Comparison of ENCODE assay signal across 16 cellular contexts in the genomic region with DNA sequence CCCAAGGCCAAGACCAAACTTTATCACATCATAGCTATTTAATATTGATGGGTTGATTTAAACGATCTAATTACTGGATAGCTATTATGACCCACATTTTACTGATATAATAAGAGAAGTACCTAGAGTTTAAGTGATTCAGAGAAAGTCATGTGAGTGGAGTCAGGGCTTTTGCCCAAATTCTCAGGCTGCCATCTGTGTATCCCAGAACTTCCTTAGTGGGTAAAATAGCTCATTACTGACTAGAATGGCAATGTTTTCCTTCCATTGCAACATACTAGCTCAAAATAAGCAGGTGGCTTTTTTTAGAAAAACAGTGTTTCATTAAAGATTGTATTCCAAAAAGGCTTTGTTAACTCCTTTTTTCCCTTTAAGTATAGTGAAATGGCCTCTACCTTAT.
DNase-seq lines count a peak whose midpoint lies in the region; ATAC-seq and TF ChIP-seq lines count a peak whose summit lies in the region.
"Had no signal": no experiment of that assay in that cellular context is flagged by ENCODE, and none has a peak within 500 bp of the region (broad histone marks: within the 10 kb centered on the region; RNA-seq: fewer than 3 reads in every experiment).

No MANE protein-coding gene starts in this region.

- H3K36me3 ChIP-seq in body of pancreas (replicated peaks in 1 of 2; ENCODE audit: insufficient read depth in 1 of 2, low read depth in 2 of 2): no peaks in the 10 kb centered on the region
- H3K36me3 ChIP-seq in uterus: no peaks in the 10 kb centered on the region
- no peaks in the 10 kb centered on the region for H3K36me3 ChIP-seq in upper lobe of right lung

- peak overlapping the region; percentile 12 for H3K4me3 Mint-ChIP-seq in T-helper 1 cell treated with Interleukin-12 subunit alpha and Interleukin-12 subunit beta and Interleukin-4 antibody, amounts not matched to agents 30 μg/mL and 1 μg/mL, for 36 hours

- peak overlapping the region in 3 of 4 donors; percentile 39 to 77 (median 54) for H3K27ac ChIP-seq in body of pancreas
- peak overlapping the region; percentile 23 to 42 for H3K27ac ChIP-seq in uterus
- H3K27ac ChIP-seq in upper lobe of right lung: no peak overlapping the region
- H3K27ac ChIP-seq: GM23248 had no signal

- H3K4me1 Mint-ChIP-seq in T-helper 1 cell treated with Interleukin-12 subunit alpha and Interleukin-12 subunit beta and Interleukin-4 antibody, amounts not matched to agents 30 μg/mL and 1 μg/mL, for 36 hours (ENCODE audit: low read depth): peaks cover 17% of the 10 kb centered on the region

- H3K4me3 ChIP-seq in body of pancreas (no peak overlapping the region), uterus (no peak overlapping the region), upper lobe of right lung (no peak overlapping the region)
- H3K4me3 ChIP-seq: GM23248 had no signal

- no peaks in the 10 kb centered on the region for H3K9me3 Mint-ChIP-seq in T-helper 1 cell treated with Interleukin-12 subunit alpha and Interleukin-12 subunit beta and Interleukin-4 antibody, amounts not matched to agents 30 μg/mL and 1 μg/mL, for 36 hours

- H3K27ac Mint-ChIP-seq in T-helper 1 cell treated with Interleukin-12 subunit alpha and Interleukin-12 subunit beta and Interleukin-4 antibody, amounts not matched to agents 30 μg/mL and 1 μg/mL, for 36 hours: no peak overlapping the region

- WGBS in body of pancreas, 2 donors: 12 to 41% methylated on average over 1 of the region's 1 CpG

- TF ChIP-seq POLR2A in body of pancreas (IDR thresholded peaks at IDR 0.05) (no peak), uterus (IDR thresholded peaks at IDR 0.05) (no peak)

- peaks cover 52% of the 10 kb centered on the region for H3K4me1 ChIP-seq in body of pancreas
- H3K4me1 ChIP-seq in uterus: no peaks in the 10 kb centered on the region
- peaks cover 13% of the 10 kb centered on the region for H3K4me1 ChIP-seq in upper lobe of right lung

- no peak for ATAC-seq in body of pancreas
- ATAC-seq in upper lobe of right lung: no peak
- ATAC-seq: HCT116 had no signal

- no peaks in the 10 kb centered on the region for H3K27me3 Mint-ChIP-seq in T-helper 1 cell treated with Interleukin-12 subunit alpha and Interleukin-12 subunit beta and Interleukin-4 antibody, amounts not matched to agents 30 μg/mL and 1 μg/mL, for 36 hours (ENCODE audit: low read depth)

- H3K9me3 ChIP-seq in body of pancreas: no peaks in the 10 kb centered on the region
- no peaks in the 10 kb centered on the region for H3K9me3 ChIP-seq in uterus
- no peaks in the 10 kb centered on the region for H3K9me3 ChIP-seq in upper lobe of right lung
- H3K9me3 ChIP-seq: Caco-2 had no signal

- peaks cover 2% of the 10 kb centered on the region for H3K36me3 Mint-ChIP-seq in T-helper 1 cell treated with Interleukin-12 subunit alpha and Interleukin-12 subunit beta and Interleukin-4 antibody, amounts not matched to agents 30 μg/mL and 1 μg/mL, for 36 hours (ENCODE audit: low read depth)

- DNase-seq in T-helper 1 cell (no peak), body of pancreas (no peak), midbrain (lab: John Stamatoyannopoulos, UW) (peak; percentile 2), uterus (no peak), 8988T (no peak), upper lobe of right lung (no peak)
- no peak for DNase-seq in NK-92 treated with Interleukin-12 subunit alpha and Interleukin-12 subunit beta, amount 100 ng/mL, for 24 hours (lab: John Stamatoyannopoulos, UW)
- DNase-seq: GM23248, NCI-H1105 treated with DMSO at 0.1 percent for 48 hours, NCI-H1930, NCI-H2171 treated with DMSO at 0.1 percent for 48 hours, NCI-H774, SIG-M5 had no signal

- intact Hi-C loops in body of pancreas (cut with DNase I): no loop called here
- intact Hi-C loops in uterus (cut with DNase I; ENCODE audit: low total_unique reads): no loop called here
- intact Hi-C loops in upper lobe of right lung (cut with DNase I): no loop called here

- H3K27me3 ChIP-seq in body of pancreas (no peaks in the 10 kb centered on the region), uterus (no peaks in the 10 kb centered on the region), upper lobe of right lung (no peaks in the 10 kb centered on the region)

- TF ChIP-seq CTCF in body of pancreas (IDR thresholded peaks at IDR 0.05) (no peak), uterus (IDR thresholded peaks at IDR 0.05) (no peak), upper lobe of right lung (IDR thresholded peaks at IDR 0.05) (no peak)
